ENCODE assay signal across 18 cellular contexts in the genomic region with DNA sequence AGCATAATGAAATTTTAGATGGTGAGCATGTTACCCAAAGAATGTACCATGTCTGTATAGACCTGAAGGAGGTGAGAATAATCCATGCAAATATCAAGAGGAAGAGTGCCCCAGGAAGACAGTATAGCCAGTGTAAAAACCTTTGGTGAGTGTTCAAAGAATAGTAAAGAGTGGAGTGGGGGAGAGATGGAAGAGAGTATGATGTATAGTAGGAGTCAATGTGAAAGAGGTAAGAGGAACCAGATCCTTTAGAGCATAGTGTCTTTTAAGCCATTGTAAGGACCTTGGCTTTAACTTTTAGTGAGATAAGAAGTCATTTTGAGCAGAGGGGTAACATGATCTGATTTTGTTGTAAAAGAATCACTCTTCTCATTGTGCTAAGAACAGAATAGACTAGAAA.
"Had no signal": no experiment of that assay in that cellular context is flagged by ENCODE, and none has a peak within 500 bp of the region (broad histone marks: within the 10 kb centered on the region; RNA-seq: fewer than 3 reads in every experiment).

No MANE protein-coding gene starts in this region.

- H3K4me3 ChIP-seq: lower lobe of right lung, prostate gland, right atrium auricular region, sigmoid colon, suprapubic skin, vagina had no signal

- ATAC-seq: left ventricle myocardium superior; lower lobe of right lung; naive thymus-derived CD8-positive, alpha-beta T cell; stimulated activated naive CD8-positive, alpha-beta T cell treated with anti-CD3 and anti-CD28 coated beads, Interleukin-15, amount 100 ng/mL, for 72 hours had no signal

- H3K36me3 ChIP-seq: lower lobe of right lung, prostate gland, right atrium auricular region, sigmoid colon, suprapubic skin, vagina had no signal

- H3K9me3 ChIP-seq: lower lobe of right lung, prostate gland, right atrium auricular region, sigmoid colon, suprapubic skin, vagina had no signal

- H3K36me3 Mint-ChIP-seq: immature natural killer cell; naive thymus-derived CD8-positive, alpha-beta T cell had no signal

- DNase-seq: cortex of kidney; effector CD4-positive, alpha-beta T cell; hypothalamus; immature natural killer cell; left ventricle myocardium superior; lower lobe of right lung; naive thymus-derived CD8-positive, alpha-beta T cell; nephron progenitor cell; nucleus accumbens; sigmoid colon; stimulated activated CD4-positive, alpha-beta T cell treated with anti-CD3 and anti-CD28 coated beads, Interleukin-4, amount 100 ng/mL, for 4 hours; stimulated activated naive CD4-positive, alpha-beta T cell; stimulated activated naive CD8-positive, alpha-beta T cell treated with anti-CD3 and anti-CD28 coated beads, Interleukin-15, amount 100 ng/mL, for 72 hours; trophoblast cell had no signal

- H3K27me3 Mint-ChIP-seq: stimulated activated naive CD8-positive, alpha-beta T cell treated with anti-CD3 and anti-CD28 coated beads, Interleukin-15, amount 100 ng/mL, for 72 hours had no signal

- H3K4me1 ChIP-seq: lower lobe of right lung, prostate gland, right atrium auricular region, sigmoid colon, suprapubic skin, vagina had no signal

- H3K27ac ChIP-seq: lower lobe of right lung, prostate gland, right atrium auricular region, sigmoid colon, suprapubic skin, vagina had no signal

- H3K9me3 Mint-ChIP-seq: nephron progenitor cell had no signal

- H3K27me3 ChIP-seq: right atrium auricular region, sigmoid colon, suprapubic skin, vagina had no signal

- H3K4me3 Mint-ChIP-seq: immature natural killer cell; naive thymus-derived CD8-positive, alpha-beta T cell; nephron progenitor cell; stimulated activated naive CD8-positive, alpha-beta T cell treated with anti-CD3 and anti-CD28 coated beads, Interleukin-15, amount 100 ng/mL, for 72 hours had no signal

- H3K4me1 Mint-ChIP-seq: immature natural killer cell; naive thymus-derived CD8-positive, alpha-beta T cell; stimulated activated naive CD8-positive, alpha-beta T cell treated with anti-CD3 and anti-CD28 coated beads, Interleukin-15, amount 100 ng/mL, for 72 hours had no signal

- H3K27ac Mint-ChIP-seq: immature natural killer cell; naive thymus-derived CD8-positive, alpha-beta T cell; nephron progenitor cell; stimulated activated naive CD8-positive, alpha-beta T cell treated with anti-CD3 and anti-CD28 coated beads, Interleukin-15, amount 100 ng/mL, for 72 hours had no signal
